19 cellular contexts compared by ENCODE assay signal in genomic region chr7:158322616-158323530, GRCh38.
"Had no signal": no experiment of that assay in that cellular context is flagged by ENCODE, and none has a peak within 500 bp of the region (broad histone marks: within the 10 kb centered on the region; RNA-seq: fewer than 3 reads in every experiment).

No MANE protein-coding gene starts in this region.

- H3K4me3 ChIP-seq: hepatocyte, left lung, pancreas, right lobe of liver, skin epidermis, stomach, transverse colon, uterus had no signal

- H3K27me3 ChIP-seq: foreskin keratinocyte, hepatocyte, pancreas, right lobe of liver, transverse colon, uterus had no signal

- H3K9me3 ChIP-seq: pancreas, right lobe of liver, stomach, transverse colon, uterus had no signal

- H3K27ac ChIP-seq: foreskin keratinocyte, hepatocyte, left lung, pancreas, right lobe of liver, skin epidermis, stomach, transverse colon, uterus had no signal

- H3K4me1 ChIP-seq: foreskin keratinocyte, left lung, pancreas, right lobe of liver, transverse colon, uterus had no signal

- H3K36me3 ChIP-seq: left lung, pancreas, right lobe of liver, stomach, transverse colon, uterus had no signal

- H2AFZ ChIP-seq: hepatocyte had no signal

- DNase-seq: activated CD4-positive, alpha-beta memory T cell treated with anti-CD3 and anti-CD28 coated beads, Interleukin-2, amount 10 ng/mL, durations not matched to agents 7 days and 5 days; activated CD4-positive, alpha-beta T cell treated with anti-CD3 and anti-CD28 coated beads, Interleukin-2, amount 10 ng/mL, durations not matched to agents 24 days and 14 days; activated effector memory CD4-positive, alpha-beta T cell treated with Interleukin-2 at 50 U/mL for 16 hours; activated naive CD4-positive, alpha-beta T cell treated with anti-CD3 and anti-CD28 coated beads, Interleukin-2, amount 10 ng/mL, durations not matched to agents 7 days and 5 days; activated T-cell treated with anti-CD3 and anti-CD28 coated beads, Interleukin-2, amount 50 U/mL, for 72 hours; effector CD4-positive, alpha-beta T cell; foreskin keratinocyte; immature natural killer cell; kidney glomerular epithelial cell; left lung; pancreas; right lobe of liver; stimulated activated CD4-positive, alpha-beta T cell treated with anti-CD3 and anti-CD28 coated beads, Interleukin-2, amount 100 ng/mL, for 24 hours; stomach; T-helper 17 cell; transverse colon; uterus had no signal

- H3K4me2 ChIP-seq: hepatocyte had no signal
